In the genomic region with DNA sequence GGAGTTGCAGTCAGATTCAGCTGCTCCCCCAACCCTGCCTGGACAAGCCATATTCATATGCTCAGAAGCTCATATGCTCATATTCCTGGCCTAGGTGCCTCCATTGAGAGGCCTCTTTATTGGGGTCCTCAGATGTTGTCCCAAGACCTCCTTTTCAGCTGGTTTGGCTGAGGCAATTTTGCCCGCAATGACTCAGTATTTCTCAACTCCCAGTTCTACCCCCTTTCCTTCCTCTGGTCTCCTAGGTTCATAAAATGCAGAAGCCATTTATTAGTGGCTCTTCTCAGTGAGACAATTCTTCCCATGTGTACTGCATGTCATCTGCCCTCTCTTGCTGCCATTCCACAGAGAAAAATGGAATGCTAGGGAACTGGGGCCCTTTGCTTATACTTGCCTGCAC, we compare ENCODE assay signal across 13 cellular contexts.
"Had no signal": no experiment of that assay in that cellular context is flagged by ENCODE, and none has a peak within 500 bp of the region (broad histone marks: within the 10 kb centered on the region; RNA-seq: fewer than 3 reads in every experiment).

No MANE protein-coding gene starts in this region.

- H3K4me1 ChIP-seq: sigmoid colon, upper lobe of left lung had no signal

- H3K27me3 ChIP-seq: left lung, sigmoid colon, upper lobe of left lung had no signal

- H3K9me3 ChIP-seq: upper lobe of left lung had no signal

- ATAC-seq: left lung had no signal

- H3K36me3 ChIP-seq: left lung, sigmoid colon, upper lobe of left lung had no signal

- DNase-seq: activated CD4-positive, alpha-beta T cell treated with anti-CD3 and anti-CD28 coated beads, Interleukin-2, amount 50 U/mL, for 1 hour; activated naive CD4-positive, alpha-beta T cell treated with anti-CD3 and anti-CD28 coated beads, Interleukin-2, amount 10 ng/mL, durations not matched to agents 7 days and 5 days; caudate nucleus; cortex of kidney; effector CD8-positive, alpha-beta T cell; foreskin melanocyte; head of caudate nucleus; left lung; sigmoid colon; stimulated activated CD4-positive, alpha-beta T cell treated with anti-CD3 and anti-CD28 coated beads, Interleukin-12 subunit alpha, Interleukin-12 subunit beta, amount 100 ng/mL, for 4 hours; stimulated activated CD4-positive, alpha-beta T cell treated with anti-CD3 and anti-CD28 coated beads, Interleukin-2, amount 100 ng/mL, for 48 hours; stimulated activated naive CD4-positive, alpha-beta T cell treated with Interleukin-2 at 50 U/mL for 16 hours; upper lobe of left lung had no signal

- H3K27ac ChIP-seq: sigmoid colon, upper lobe of left lung had no signal

- H3K4me3 ChIP-seq: left lung, sigmoid colon, upper lobe of left lung had no signal
